In genomic region chr3:196518999-196519737, GRCh38 we compare ENCODE assay signal across 1 cellular context.
A peak's percentile ranks its signal among the peaks of the same experiment; 100 is the strongest.
TF ChIP-seq lines count a peak whose summit lies in the region.

No MANE protein-coding gene starts in this region.

TF ChIP-seq in HepG2, 621 proteins besides CTCF, POLR2A, EP300 and RAD21 (continues in another document):
- TF ChIP-seq IRF2 (CRISPR knock-in tag; IDR thresholded peaks at IDR 0.05) (peak; percentile 72; the same call in 1 of the 2 replicates), ZNF652 (CRISPR knock-in tag; IDR thresholded peaks at IDR 0.05; ENCODE audit: borderline replicate concordance, low read depth) (no peak), SMC3 (IDR thresholded peaks at IDR 0.05; ENCODE audit: low read length) (peak; percentile 86), GATAD2A (CRISPR knock-in tag; IDR thresholded peaks at IDR 0.05) (peak; percentile 64), THRA (CRISPR knock-in tag; IDR thresholded peaks at IDR 0.05; ENCODE audit: borderline replicate concordance) (0 out of 2 replicates have a peak, but pooled peaks have one; percentile 38), ZBTB43 (CRISPR knock-in tag; conservative IDR thresholded peaks at IDR 0.05) (no peak), ZNF124 (CRISPR knock-in tag; IDR thresholded peaks at IDR 0.05) (0 out of 2 replicates have a peak, but pooled peaks have one; percentile 41), MXD4 (CRISPR knock-in tag; IDR thresholded peaks at IDR 0.05) (0 out of 2 replicates have a peak, but pooled peaks have one; percentile 20), LCORL (IDR thresholded peaks at IDR 0.05) (no peak), LCORL (CRISPR knock-in tag; IDR thresholded peaks at IDR 0.05) (peak; percentile 51; the same call in 1 of the 2 replicates), TFE3 (CRISPR knock-in tag; IDR thresholded peaks at IDR 0.05) (peak; percentile 38; the same call in 1 of the 2 replicates), ASH2L (IDR thresholded peaks at IDR 0.05; ENCODE audit: insufficient read length, low read depth, low read length) (peak; percentile 20), PATZ1 (CRISPR knock-in tag; IDR thresholded peaks at IDR 0.05) (0 out of 2 replicates have a peak, but pooled peaks have one; percentile 28), ZNF780A (CRISPR knock-in tag; IDR thresholded peaks at IDR 0.05) (no peak), THAP8 (CRISPR knock-in tag; IDR thresholded peaks at IDR 0.05; ENCODE audit: borderline replicate concordance) (no peak), FOXO4 (CRISPR knock-in tag; conservative IDR thresholded peaks at IDR 0.05) (no peak), TFDP1 (CRISPR knock-in tag; IDR thresholded peaks at IDR 0.05; ENCODE audit: borderline replicate concordance) (peak; percentile 47; the same call in 1 of the 2 replicates), ATF7 (IDR thresholded peaks at IDR 0.05) (peak; percentile 38), ATF7 (CRISPR knock-in tag; IDR thresholded peaks at IDR 0.05) (no peak), KDM3A (CRISPR knock-in tag; IDR thresholded peaks at IDR 0.05; ENCODE audit: low read depth) (peak; percentile 50; the same call in 1 of the 2 replicates)
- TF ChIP-seq, protein P1, sequence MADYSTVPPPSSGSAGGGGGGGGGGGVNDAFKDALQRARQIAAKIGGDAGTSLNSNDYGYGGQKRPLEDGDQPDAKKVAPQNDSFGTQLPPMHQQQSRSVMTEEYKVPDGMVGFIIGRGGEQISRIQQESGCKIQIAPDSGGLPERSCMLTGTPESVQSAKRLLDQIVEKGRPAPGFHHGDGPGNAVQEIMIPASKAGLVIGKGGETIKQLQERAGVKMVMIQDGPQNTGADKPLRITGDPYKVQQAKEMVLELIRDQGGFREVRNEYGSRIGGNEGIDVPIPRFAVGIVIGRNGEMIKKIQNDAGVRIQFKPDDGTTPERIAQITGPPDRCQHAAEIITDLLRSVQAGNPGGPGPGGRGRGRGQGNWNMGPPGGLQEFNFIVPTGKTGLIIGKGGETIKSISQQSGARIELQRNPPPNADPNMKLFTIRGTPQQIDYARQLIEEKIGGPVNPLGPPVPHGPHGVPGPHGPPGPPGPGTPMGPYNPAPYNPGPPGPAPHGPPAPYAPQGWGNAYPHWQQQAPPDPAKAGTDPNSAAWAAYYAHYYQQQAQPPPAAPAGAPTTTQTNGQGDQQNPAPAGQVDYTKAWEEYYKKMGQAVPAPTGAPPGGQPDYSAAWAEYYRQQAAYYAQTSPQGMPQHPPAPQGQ (CRISPR knock-in tag; IDR thresholded peaks at IDR 0.05; ENCODE audit: borderline replicate concordance): no peak
- TF ChIP-seq, protein P2, sequence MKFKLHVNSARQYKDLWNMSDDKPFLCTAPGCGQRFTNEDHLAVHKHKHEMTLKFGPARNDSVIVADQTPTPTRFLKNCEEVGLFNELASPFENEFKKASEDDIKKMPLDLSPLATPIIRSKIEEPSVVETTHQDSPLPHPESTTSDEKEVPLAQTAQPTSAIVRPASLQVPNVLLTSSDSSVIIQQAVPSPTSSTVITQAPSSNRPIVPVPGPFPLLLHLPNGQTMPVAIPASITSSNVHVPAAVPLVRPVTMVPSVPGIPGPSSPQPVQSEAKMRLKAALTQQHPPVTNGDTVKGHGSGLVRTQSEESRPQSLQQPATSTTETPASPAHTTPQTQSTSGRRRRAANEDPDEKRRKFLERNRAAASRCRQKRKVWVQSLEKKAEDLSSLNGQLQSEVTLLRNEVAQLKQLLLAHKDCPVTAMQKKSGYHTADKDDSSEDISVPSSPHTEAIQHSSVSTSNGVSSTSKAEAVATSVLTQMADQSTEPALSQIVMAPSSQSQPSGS (CRISPR knock-in tag; IDR thresholded peaks at IDR 0.05): peak; percentile 74
- TF ChIP-seq, protein P3, sequence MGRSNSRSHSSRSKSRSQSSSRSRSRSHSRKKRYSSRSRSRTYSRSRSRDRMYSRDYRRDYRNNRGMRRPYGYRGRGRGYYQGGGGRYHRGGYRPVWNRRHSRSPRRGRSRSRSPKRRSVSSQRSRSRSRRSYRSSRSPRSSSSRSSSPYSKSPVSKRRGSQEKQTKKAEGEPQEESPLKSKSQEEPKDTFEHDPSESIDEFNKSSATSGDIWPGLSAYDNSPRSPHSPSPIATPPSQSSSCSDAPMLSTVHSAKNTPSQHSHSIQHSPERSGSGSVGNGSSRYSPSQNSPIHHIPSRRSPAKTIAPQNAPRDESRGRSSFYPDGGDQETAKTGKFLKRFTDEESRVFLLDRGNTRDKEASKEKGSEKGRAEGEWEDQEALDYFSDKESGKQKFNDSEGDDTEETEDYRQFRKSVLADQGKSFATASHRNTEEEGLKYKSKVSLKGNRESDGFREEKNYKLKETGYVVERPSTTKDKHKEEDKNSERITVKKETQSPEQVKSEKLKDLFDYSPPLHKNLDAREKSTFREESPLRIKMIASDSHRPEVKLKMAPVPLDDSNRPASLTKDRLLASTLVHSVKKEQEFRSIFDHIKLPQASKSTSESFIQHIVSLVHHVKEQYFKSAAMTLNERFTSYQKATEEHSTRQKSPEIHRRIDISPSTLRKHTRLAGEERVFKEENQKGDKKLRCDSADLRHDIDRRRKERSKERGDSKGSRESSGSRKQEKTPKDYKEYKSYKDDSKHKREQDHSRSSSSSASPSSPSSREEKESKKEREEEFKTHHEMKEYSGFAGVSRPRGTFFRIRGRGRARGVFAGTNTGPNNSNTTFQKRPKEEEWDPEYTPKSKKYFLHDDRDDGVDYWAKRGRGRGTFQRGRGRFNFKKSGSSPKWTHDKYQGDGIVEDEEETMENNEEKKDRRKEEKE (IDR thresholded peaks at IDR 0.05): no peak
- TF ChIP-seq, protein P4, sequence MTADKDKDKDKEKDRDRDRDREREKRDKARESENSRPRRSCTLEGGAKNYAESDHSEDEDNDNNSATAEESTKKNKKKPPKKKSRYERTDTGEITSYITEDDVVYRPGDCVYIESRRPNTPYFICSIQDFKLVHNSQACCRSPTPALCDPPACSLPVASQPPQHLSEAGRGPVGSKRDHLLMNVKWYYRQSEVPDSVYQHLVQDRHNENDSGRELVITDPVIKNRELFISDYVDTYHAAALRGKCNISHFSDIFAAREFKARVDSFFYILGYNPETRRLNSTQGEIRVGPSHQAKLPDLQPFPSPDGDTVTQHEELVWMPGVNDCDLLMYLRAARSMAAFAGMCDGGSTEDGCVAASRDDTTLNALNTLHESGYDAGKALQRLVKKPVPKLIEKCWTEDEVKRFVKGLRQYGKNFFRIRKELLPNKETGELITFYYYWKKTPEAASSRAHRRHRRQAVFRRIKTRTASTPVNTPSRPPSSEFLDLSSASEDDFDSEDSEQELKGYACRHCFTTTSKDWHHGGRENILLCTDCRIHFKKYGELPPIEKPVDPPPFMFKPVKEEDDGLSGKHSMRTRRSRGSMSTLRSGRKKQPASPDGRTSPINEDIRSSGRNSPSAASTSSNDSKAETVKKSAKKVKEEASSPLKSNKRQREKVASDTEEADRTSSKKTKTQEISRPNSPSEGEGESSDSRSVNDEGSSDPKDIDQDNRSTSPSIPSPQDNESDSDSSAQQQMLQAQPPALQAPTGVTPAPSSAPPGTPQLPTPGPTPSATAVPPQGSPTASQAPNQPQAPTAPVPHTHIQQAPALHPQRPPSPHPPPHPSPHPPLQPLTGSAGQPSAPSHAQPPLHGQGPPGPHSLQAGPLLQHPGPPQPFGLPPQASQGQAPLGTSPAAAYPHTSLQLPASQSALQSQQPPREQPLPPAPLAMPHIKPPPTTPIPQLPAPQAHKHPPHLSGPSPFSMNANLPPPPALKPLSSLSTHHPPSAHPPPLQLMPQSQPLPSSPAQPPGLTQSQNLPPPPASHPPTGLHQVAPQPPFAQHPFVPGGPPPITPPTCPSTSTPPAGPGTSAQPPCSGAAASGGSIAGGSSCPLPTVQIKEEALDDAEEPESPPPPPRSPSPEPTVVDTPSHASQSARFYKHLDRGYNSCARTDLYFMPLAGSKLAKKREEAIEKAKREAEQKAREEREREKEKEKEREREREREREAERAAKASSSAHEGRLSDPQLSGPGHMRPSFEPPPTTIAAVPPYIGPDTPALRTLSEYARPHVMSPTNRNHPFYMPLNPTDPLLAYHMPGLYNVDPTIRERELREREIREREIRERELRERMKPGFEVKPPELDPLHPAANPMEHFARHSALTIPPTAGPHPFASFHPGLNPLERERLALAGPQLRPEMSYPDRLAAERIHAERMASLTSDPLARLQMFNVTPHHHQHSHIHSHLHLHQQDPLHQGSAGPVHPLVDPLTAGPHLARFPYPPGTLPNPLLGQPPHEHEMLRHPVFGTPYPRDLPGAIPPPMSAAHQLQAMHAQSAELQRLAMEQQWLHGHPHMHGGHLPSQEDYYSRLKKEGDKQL (CRISPR knock-in tag; IDR thresholded peaks at IDR 0.05; ENCODE audit: low read depth): no peak
- TF ChIP-seq, protein P5, sequence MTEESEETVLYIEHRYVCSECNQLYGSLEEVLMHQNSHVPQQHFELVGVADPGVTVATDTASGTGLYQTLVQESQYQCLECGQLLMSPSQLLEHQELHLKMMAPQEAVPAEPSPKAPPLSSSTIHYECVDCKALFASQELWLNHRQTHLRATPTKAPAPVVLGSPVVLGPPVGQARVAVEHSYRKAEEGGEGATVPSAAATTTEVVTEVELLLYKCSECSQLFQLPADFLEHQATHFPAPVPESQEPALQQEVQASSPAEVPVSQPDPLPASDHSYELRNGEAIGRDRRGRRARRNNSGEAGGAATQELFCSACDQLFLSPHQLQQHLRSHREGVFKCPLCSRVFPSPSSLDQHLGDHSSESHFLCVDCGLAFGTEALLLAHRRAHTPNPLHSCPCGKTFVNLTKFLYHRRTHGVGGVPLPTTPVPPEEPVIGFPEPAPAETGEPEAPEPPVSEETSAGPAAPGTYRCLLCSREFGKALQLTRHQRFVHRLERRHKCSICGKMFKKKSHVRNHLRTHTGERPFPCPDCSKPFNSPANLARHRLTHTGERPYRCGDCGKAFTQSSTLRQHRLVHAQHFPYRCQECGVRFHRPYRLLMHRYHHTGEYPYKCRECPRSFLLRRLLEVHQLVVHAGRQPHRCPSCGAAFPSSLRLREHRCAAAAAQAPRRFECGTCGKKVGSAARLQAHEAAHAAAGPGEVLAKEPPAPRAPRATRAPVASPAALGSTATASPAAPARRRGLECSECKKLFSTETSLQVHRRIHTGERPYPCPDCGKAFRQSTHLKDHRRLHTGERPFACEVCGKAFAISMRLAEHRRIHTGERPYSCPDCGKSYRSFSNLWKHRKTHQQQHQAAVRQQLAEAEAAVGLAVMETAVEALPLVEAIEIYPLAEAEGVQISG (CRISPR knock-in tag; IDR thresholded peaks at IDR 0.05): no peak
